Comparison of ENCODE assay signal across 8 cellular contexts in genomic region chr11:8354622-8355417, GRCh38.
DNase-seq lines count a peak whose midpoint lies in the region; ATAC-seq and TF ChIP-seq lines count a peak whose summit lies in the region.

No MANE protein-coding gene starts in this region.

- H3K4me1 Mint-ChIP-seq in Calu3 (ENCODE audit: low read depth, unreplicated experiment): no peaks in the 10 kb centered on the region
- no peaks in the 10 kb centered on the region for H3K4me1 Mint-ChIP-seq in activated CD4-positive, alpha-beta T cell treated with anti-CD3 and anti-CD28 coated beads, Interleukin-2, amount 10 ng/mL, durations not matched to agents 24 days and 14 days

- ATAC-seq in HG03565 (IDR thresholded peaks at IDR 0.05; ENCODE audit: unreplicated experiment) (no peak), GM21423 (IDR thresholded peaks at IDR 0.05; ENCODE audit: unreplicated experiment) (no peak)

- H3K27ac ChIP-seq in angular gyrus (ENCODE audit: low read depth, low read length): peak overlapping the region; percentile 13

- H3K9me3 Mint-ChIP-seq in Calu3 (ENCODE audit: low read depth, unreplicated experiment): no peaks in the 10 kb centered on the region
- no peaks in the 10 kb centered on the region for H3K9me3 Mint-ChIP-seq in activated CD4-positive, alpha-beta T cell treated with anti-CD3 and anti-CD28 coated beads, Interleukin-2, amount 10 ng/mL, durations not matched to agents 24 days and 14 days

- DNase-seq in Calu3 (peak; percentile 24), NCI-H146 treated with DMSO at 0.1 percent for 48 hours (lab: John Stamatoyannopoulos, UW; ENCODE audit: unreplicated experiment) (peak; percentile 52), midbrain (lab: John Stamatoyannopoulos, UW) (peak; percentile 51), HK-2 (ENCODE audit: unreplicated experiment) (no peak)
- DNase-seq in activated CD4-positive, alpha-beta T cell treated with anti-CD3 and anti-CD28 coated beads, Interleukin-2, amount 10 ng/mL, durations not matched to agents 24 days and 14 days: no peak

- CTCF ChIA-PET in Calu3 (lab: Charles Lee): interaction anchor here (0.7 to 1.5 kb wide), 8 partner anchors 14 to 283 kb away, joined by 3 to 6 read pairs (median 4); no protein-coding TSS in a partner anchor

- no TSS peak for BruUV-seq in Calu3 (replicated peaks; lab: Mats Ljungman, UMichigan)

- peak overlapping the region; percentile 27 for H3K4me3 Mint-ChIP-seq in Calu3 (ENCODE audit: low read depth, unreplicated experiment)
- H3K4me3 Mint-ChIP-seq in activated CD4-positive, alpha-beta T cell treated with anti-CD3 and anti-CD28 coated beads, Interleukin-2, amount 10 ng/mL, durations not matched to agents 24 days and 14 days: no peak overlapping the region

- no peak for TF ChIP-seq CTCF in Calu3 (IDR thresholded peaks at IDR 0.05; ENCODE audit: unreplicated experiment)

- H3K27ac Mint-ChIP-seq in Calu3 (ENCODE audit: unreplicated experiment): no peak overlapping the region
- H3K27ac Mint-ChIP-seq in activated CD4-positive, alpha-beta T cell treated with anti-CD3 and anti-CD28 coated beads, Interleukin-2, amount 10 ng/mL, durations not matched to agents 24 days and 14 days: no peak overlapping the region

- intact Hi-C loops in Calu3 (cut with micrococcal nuclease; ENCODE audit: unreplicated experiment): no loop called here
- intact Hi-C loops in activated CD4-positive, alpha-beta T cell treated with anti-CD3 and anti-CD28 coated beads, Interleukin-2, amount 10 ng/mL, durations not matched to agents 24 days and 14 days (cut with micrococcal nuclease): no loop called here

- peaks cover 53% of the 10 kb centered on the region for H3K27me3 Mint-ChIP-seq in Calu3 (ENCODE audit: unreplicated experiment)
- peaks cover 16% of the 10 kb centered on the region for H3K27me3 Mint-ChIP-seq in activated CD4-positive, alpha-beta T cell treated with anti-CD3 and anti-CD28 coated beads, Interleukin-2, amount 10 ng/mL, durations not matched to agents 24 days and 14 days

- H3K36me3 Mint-ChIP-seq in Calu3 (ENCODE audit: insufficient read depth, unreplicated experiment): no peaks in the 10 kb centered on the region
- H3K36me3 Mint-ChIP-seq in activated CD4-positive, alpha-beta T cell treated with anti-CD3 and anti-CD28 coated beads, Interleukin-2, amount 10 ng/mL, durations not matched to agents 24 days and 14 days (ENCODE audit: low read depth): no peaks in the 10 kb centered on the region

Comparison
In these comparisons a context has a peak if more than half of its experiments do, and no peak if none do; other contexts are left out.
1. DNase-seq: peak in Calu3 (single experiment), NCI-H146 treated with DMSO at 0.1 percent for 48 hours (single experiment) and midbrain (single experiment); none in activated CD4-positive, alpha-beta T cell treated with anti-CD3 and anti-CD28 coated beads, Interleukin-2, amount 10 ng/mL, durations not matched to agents 24 days and 14 days (single experiment) and HK-2 (single experiment).